Comparison of ENCODE assay signal across 8 cellular contexts in the genomic region with DNA sequence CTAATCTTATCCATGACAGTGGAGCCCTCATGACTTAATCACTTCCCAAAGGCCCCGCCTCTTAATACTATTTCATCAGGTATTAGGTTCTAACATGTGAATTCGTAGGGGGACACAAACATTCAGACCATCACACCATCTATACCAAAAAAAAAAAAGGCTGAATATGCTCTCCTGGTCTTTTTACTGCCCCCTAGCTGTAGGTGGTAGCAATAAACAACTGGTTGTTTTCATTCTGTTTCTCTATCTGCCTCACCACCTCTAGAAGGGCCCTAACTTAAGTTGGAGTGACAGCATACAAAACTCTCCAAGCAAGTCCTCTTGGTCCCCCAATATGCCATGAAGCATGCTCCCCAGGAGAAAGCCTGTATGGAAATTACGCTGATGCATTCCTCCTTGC.
DNase-seq lines count a peak whose midpoint lies in the region; ATAC-seq and TF ChIP-seq lines count a peak whose summit lies in the region.
"Had no signal": no experiment of that assay in that cellular context is flagged by ENCODE, and none has a peak within 500 bp of the region (broad histone marks: within the 10 kb centered on the region; RNA-seq: fewer than 3 reads in every experiment).

No MANE protein-coding gene starts in this region.

- no peaks in the 10 kb centered on the region for H4K20me1 ChIP-seq in neural progenitor cell (ENCODE audit: low read depth)

- no peaks in the 10 kb centered on the region for H3K36me3 Mint-ChIP-seq in neural progenitor cell

- H3K27me3 Mint-ChIP-seq in neural progenitor cell (ENCODE audit: insufficient read depth, low read depth) = peaks cover 2% of the 10 kb centered on the region

- DNase-seq in GM13977 (ENCODE audit: low spot score) = peak; percentile 13
- peak; percentile 16 for DNase-seq in HEK293T (ENCODE audit: extremely low spot score)
- peak; percentile 13 for DNase-seq in NT2/D1 (ENCODE audit: low read depth, low spot score)
- peak; percentile 52 for DNase-seq in neural progenitor cell (ENCODE audit: low spot score)
- no peak for DNase-seq in NCI-H1417 (lab: John Stamatoyannopoulos, UW)
- DNase-seq: activated naive CD4-positive, alpha-beta T cell treated with anti-CD3 and anti-CD28 coated beads for 36 hours had no signal

- no peak overlapping the region for H3K4me3 Mint-ChIP-seq in neural progenitor cell
- H3K4me3 Mint-ChIP-seq: activated naive CD4-positive, alpha-beta T cell treated with anti-CD3 and anti-CD28 coated beads for 36 hours had no signal

- CTCF ChIA-PET in HEK293T (lab: Yijun Ruan, JAX) = interaction anchor here (0.6 kb wide), 2 partner anchors 60 to 85 kb away, joined by 3 to 6 read pairs; no protein-coding TSS in a partner anchor

- POLR2A ChIA-PET in HEK293T (lab: Yijun Ruan, JAX) = no interaction called here

- H3K27me3 ChIP-seq in NT2/D1 (ENCODE audit: insufficient read depth, insufficient read length) = no peaks in the 10 kb centered on the region
- H3K27me3 ChIP-seq in neural progenitor cell = peaks cover 5% of the 10 kb centered on the region

- H3K9me3 ChIP-seq in NT2/D1 (ENCODE audit: insufficient read depth, low read length) (no peaks in the 10 kb centered on the region), neural progenitor cell (ENCODE audit: low read depth) (no peaks in the 10 kb centered on the region)

- H3K4me1 Mint-ChIP-seq in neural progenitor cell = peaks cover 17% of the 10 kb centered on the region

- H3K9ac ChIP-seq in NT2/D1 (ENCODE audit: insufficient read length, low read depth) (no peak overlapping the region), neural progenitor cell (no peak overlapping the region)

- H2AFZ ChIP-seq in neural progenitor cell (replicated peaks) = no peak overlapping the region

- H3K27ac ChIP-seq in neural progenitor cell = no peak overlapping the region

- no peaks in the 10 kb centered on the region for H3K4me1 ChIP-seq in NT2/D1 (ENCODE audit: insufficient read depth, insufficient read length)
- no peaks in the 10 kb centered on the region for H3K4me1 ChIP-seq in neural progenitor cell

- no peak overlapping the region for H3K4me2 ChIP-seq in neural progenitor cell

- H3F3A ChIP-seq in neural progenitor cell (ENCODE audit: low read depth) = no peaks in the 10 kb centered on the region

- no peaks in the 10 kb centered on the region for H3K79me2 ChIP-seq in neural progenitor cell (ENCODE audit: low read depth)

- no peaks in the 10 kb centered on the region for H3K9me3 Mint-ChIP-seq in neural progenitor cell
- H3K9me3 Mint-ChIP-seq: activated naive CD4-positive, alpha-beta T cell treated with anti-CD3 and anti-CD28 coated beads for 36 hours had no signal

- in situ Hi-C loops in GM13977 (cut with MboI; ENCODE audit: low pct_unique_long_range_greater_than_20kb, low sequenced_read_pairs, unreplicated experiment) = no loop called here

- H3K4me3 ChIP-seq in NT2/D1 (ENCODE audit: insufficient read length, low read depth) (no peak overlapping the region), neural progenitor cell (no peak overlapping the region)

- H3K36me3 ChIP-seq in NT2/D1 (ENCODE audit: insufficient read depth, insufficient read length, low read length) (no peaks in the 10 kb centered on the region), neural progenitor cell (no peaks in the 10 kb centered on the region)

- H3K27ac Mint-ChIP-seq in neural progenitor cell = no peak overlapping the region
- H3K27ac Mint-ChIP-seq: activated naive CD4-positive, alpha-beta T cell treated with anti-CD3 and anti-CD28 coated beads for 36 hours had no signal

- ATAC-seq in GM18907 (IDR thresholded peaks at IDR 0.05; ENCODE audit: unreplicated experiment) = no peak
- no peak for ATAC-seq in GM21737 (IDR thresholded peaks at IDR 0.05; ENCODE audit: unreplicated experiment)

- TF ChIP-seq CTCF in GM13977 (IDR thresholded peaks at IDR 0.05; ENCODE audit: extremely low read depth, insufficient read depth, missing control alignments) (peak; percentile 54), neural progenitor cell (IDR thresholded peaks at IDR 0.05) (peak; percentile 66)

TF ChIP-seq in HEK293T, 16 proteins besides CTCF, POLR2A, EP300 and RAD21:
- TF ChIP-seq LEF1 (IDR thresholded peaks at IDR 0.05; ENCODE audit: borderline replicate concordance) (no peak), ZNF384 (IDR thresholded peaks at IDR 0.05) (no peak)

Comparison
In these comparisons a context has a peak if more than half of its experiments do, and no peak if none do; other contexts are left out.
1. DNase-seq: peak in GM13977 (single experiment), HEK293T (single experiment), NT2/D1 (single experiment) and neural progenitor cell (single experiment); none in NCI-H1417 (0 of 3).